ENCODE assay signal across 9 cellular contexts in the genomic region with DNA sequence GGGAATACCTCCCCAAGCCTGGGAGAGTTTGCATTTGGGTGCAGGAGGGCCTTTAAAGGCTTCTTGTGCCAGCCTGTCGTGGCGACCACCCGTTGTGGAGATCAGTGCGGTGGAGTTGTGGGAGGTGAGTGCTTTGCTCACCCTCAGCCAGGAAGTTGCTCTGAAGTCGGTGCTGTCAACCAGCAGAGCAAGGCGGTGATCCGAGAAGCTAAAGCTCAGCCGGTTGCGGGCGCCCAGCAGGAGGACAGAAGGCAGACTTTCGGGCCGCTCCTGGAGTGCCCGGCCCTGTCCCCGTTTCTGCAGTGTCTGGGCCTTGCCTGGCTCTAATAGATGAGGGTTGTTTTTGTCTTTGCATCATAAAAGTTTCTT. TPM values are rescaled to one million over a fixed set of nuclear protein-coding genes. Genes with fewer than 3 reads are reported as not detected.
A peak's percentile ranks its signal among the peaks of the same experiment; 100 is the strongest.
DNase-seq lines count a peak whose midpoint lies in the region; TF ChIP-seq lines count a peak whose summit lies in the region.
"Had no signal": no experiment of that assay in that cellular context is flagged by ENCODE, and none has a peak within 500 bp of the region (broad histone marks: within the 10 kb centered on the region; RNA-seq: fewer than 3 reads in every experiment).

No MANE protein-coding gene starts in this region.

- no peaks in the 10 kb centered on the region for H3K27me3 ChIP-seq in stomach

- TF ChIP-seq POLR2A in stomach (IDR thresholded peaks at IDR 0.05) = no peak

- H3K36me3 ChIP-seq in stomach = peaks cover 20 to 36% (median 33%) of the 10 kb centered on the region in 4 donors

- DNase-seq in stimulated activated CD4-positive, alpha-beta T cell treated with anti-CD3 and anti-CD28 coated beads, Interleukin-15, amount 100 ng/mL, for 24 hours = peak; percentile 41
- DNase-seq in stimulated activated CD4-positive, alpha-beta T cell treated with anti-CD3 and anti-CD28 coated beads, Interleukin-12 subunit alpha, Interleukin-12 subunit beta, amount 100 ng/mL, for 4 hours = no peak
- peak; percentile 20 for DNase-seq in activated T-helper 2 cell treated with anti-CD3 and anti-CD28 coated beads, Interferon-gamma antibody, Interleukin-2, Interleukin-4, amounts not matched to agents 10 μg/mL and 5 μg/mL and 100 μg/mL, durations not matched to agents 14 hours and 24 hours and 36 hours (ENCODE audit: low spot score)
- DNase-seq in stomach (peak; percentile 29), NCI-H526 treated with DMSO at 0.1 percent for 48 hours (lab: John Stamatoyannopoulos, UW) (no peak), cerebellum (ENCODE audit: low spot score) (no peak), foreskin melanocyte (no peak)

- H3K4me3 Mint-ChIP-seq in activated T-helper 2 cell treated with anti-CD3 and anti-CD28 coated beads, Interferon-gamma antibody, Interleukin-2, Interleukin-4, amounts not matched to agents 10 μg/mL and 5 μg/mL and 100 μg/mL, durations not matched to agents 14 hours and 24 hours and 36 hours (ENCODE audit: low read depth) = peak overlapping the region; percentile 92

- no peaks in the 10 kb centered on the region for H3K27me3 Mint-ChIP-seq in activated T-helper 2 cell treated with anti-CD3 and anti-CD28 coated beads, Interferon-gamma antibody, Interleukin-2, Interleukin-4, amounts not matched to agents 10 μg/mL and 5 μg/mL and 100 μg/mL, durations not matched to agents 14 hours and 24 hours and 36 hours (ENCODE audit: low read depth)

- peak overlapping the region in 4 of 5 donors; percentile 58 to 98 (median 82) for H3K27ac ChIP-seq in stomach

- H3K4me3 ChIP-seq in iPS-18c (ENCODE audit: insufficient read depth, low read depth, low read length) = peak overlapping the region; percentile 80
- H3K4me3 ChIP-seq in stomach = peak overlapping the region; percentile 79 to 97 (median 86)

- peaks cover 44% of the 10 kb centered on the region for H3K36me3 Mint-ChIP-seq in activated T-helper 2 cell treated with anti-CD3 and anti-CD28 coated beads, Interferon-gamma antibody, Interleukin-2, Interleukin-4, amounts not matched to agents 10 μg/mL and 5 μg/mL and 100 μg/mL, durations not matched to agents 14 hours and 24 hours and 36 hours (ENCODE audit: low read depth)

- H3K4me1 Mint-ChIP-seq in activated T-helper 2 cell treated with anti-CD3 and anti-CD28 coated beads, Interferon-gamma antibody, Interleukin-2, Interleukin-4, amounts not matched to agents 10 μg/mL and 5 μg/mL and 100 μg/mL, durations not matched to agents 14 hours and 24 hours and 36 hours (ENCODE audit: low read depth) = peaks cover 10% of the 10 kb centered on the region

- no peaks in the 10 kb centered on the region for H3K9me3 ChIP-seq in iPS-18c (ENCODE audit: control insufficient read depth, insufficient read depth, low read length)
- H3K9me3 ChIP-seq in stomach = no peaks in the 10 kb centered on the region

- TF ChIP-seq CTCF in stomach (IDR thresholded peaks at IDR 0.05) = no peak

- TF ChIP-seq EP300 in stomach (IDR thresholded peaks at IDR 0.05) = no peak

- intact Hi-C loops in activated T-helper 2 cell treated with anti-CD3 and anti-CD28 coated beads, Interferon-gamma antibody, Interleukin-2, Interleukin-4, amounts not matched to agents 10 μg/mL and 5 μg/mL and 100 μg/mL, durations not matched to agents 14 hours and 24 hours and 36 hours (cut with micrococcal nuclease) = no loop called here
- intact Hi-C loops in stomach (cut with DNase I; ENCODE audit: low total_unique reads) = no loop called here

- H3K27ac Mint-ChIP-seq in activated T-helper 2 cell treated with anti-CD3 and anti-CD28 coated beads, Interferon-gamma antibody, Interleukin-2, Interleukin-4, amounts not matched to agents 10 μg/mL and 5 μg/mL and 100 μg/mL, durations not matched to agents 14 hours and 24 hours and 36 hours = peak overlapping the region; percentile 87

- 0 to 5% (median 2%) methylated on average over 4 to 14 of the region's 14 CpGs for WGBS in stomach, 5 donors

- H3K4me1 ChIP-seq in stomach = peaks cover 30 to 55% (median 48%) of the 10 kb centered on the region in 4 donors

- H3K9me3 Mint-ChIP-seq in activated T-helper 2 cell treated with anti-CD3 and anti-CD28 coated beads, Interferon-gamma antibody, Interleukin-2, Interleukin-4, amounts not matched to agents 10 μg/mL and 5 μg/mL and 100 μg/mL, durations not matched to agents 14 hours and 24 hours and 36 hours = no peaks in the 10 kb centered on the region

RNA-seq across cellular contexts. Expression of a gene that starts 1.4 kb away (rescaled TPM):
- total RNA-seq in activated T-helper 2 cell treated with anti-CD3 and anti-CD28 coated beads, Interferon-gamma antibody, Interleukin-2, Interleukin-4, amounts not matched to agents 10 μg/mL and 5 μg/mL and 100 μg/mL, durations not matched to agents 14 hours and 24 hours and 36 hours = 264 and 265 TPM in 2 replicates
- total RNA-seq in stomach (10 to 100 TPM; 42.0 to 71.0 (median 48.0) TPM), cerebellum (62.0 TPM)
- polyA plus RNA-seq in stomach = 10 to 100 TPM; 42.2 to 48.2 (median 42.6) TPM

RNA-seq across cellular contexts. Expression of a gene that starts 22.6 kb away (rescaled TPM):
- 0.21 and 0.32 TPM in 2 replicates for total RNA-seq in activated T-helper 2 cell treated with anti-CD3 and anti-CD28 coated beads, Interferon-gamma antibody, Interleukin-2, Interleukin-4, amounts not matched to agents 10 μg/mL and 5 μg/mL and 100 μg/mL, durations not matched to agents 14 hours and 24 hours and 36 hours
- total RNA-seq in stomach = 10 to 100 TPM in 1 of 5 donors, 1 to 10 TPM in 4; 3.7 to 94.7 (median 6.7) TPM
- polyA plus RNA-seq in stomach = 1 to 10 TPM; 1.5 to 3.6 (median 2.5) TPM
- total RNA-seq in cerebellum = 8.8 TPM

RNA-seq across cellular contexts. Expression of a gene that starts 40.9 kb away (rescaled TPM):
- 64.1 and 72.9 TPM in 2 replicates for total RNA-seq in activated T-helper 2 cell treated with anti-CD3 and anti-CD28 coated beads, Interferon-gamma antibody, Interleukin-2, Interleukin-4, amounts not matched to agents 10 μg/mL and 5 μg/mL and 100 μg/mL, durations not matched to agents 14 hours and 24 hours and 36 hours
- 100 to 1,000 TPM in 1 of 5 donors, 10 to 100 TPM in 3, 1 to 10 TPM in 1; 9.3 to 441 (median 41.1) TPM for total RNA-seq in stomach
- 10 to 100 TPM; 65.6 to 74.5 (median 71.9) TPM for polyA plus RNA-seq in stomach
- total RNA-seq in cerebellum = 18.1 TPM

RNA-seq across cellular contexts. Expression of a gene that starts 40.9 kb away (rescaled TPM):
- total RNA-seq in activated T-helper 2 cell treated with anti-CD3 and anti-CD28 coated beads, Interferon-gamma antibody, Interleukin-2, Interleukin-4, amounts not matched to agents 10 μg/mL and 5 μg/mL and 100 μg/mL, durations not matched to agents 14 hours and 24 hours and 36 hours = 21.3 and 24.1 TPM in 2 replicates
- total RNA-seq in stomach = 10 to 100 TPM; 32.5 to 87.9 (median 42.0) TPM
- 10 to 100 TPM; 30.0 to 56.1 (median 30.4) TPM for polyA plus RNA-seq in stomach
- 18.4 TPM for total RNA-seq in cerebellum

RNA-seq across cellular contexts. Expression of a gene that starts 54.9 kb away (rescaled TPM):
- total RNA-seq in activated T-helper 2 cell treated with anti-CD3 and anti-CD28 coated beads, Interferon-gamma antibody, Interleukin-2, Interleukin-4, amounts not matched to agents 10 μg/mL and 5 μg/mL and 100 μg/mL, durations not matched to agents 14 hours and 24 hours and 36 hours = not detected in 2 replicates
- total RNA-seq in stomach (1 to 10 TPM in 1 of 5 donors, not detected in 4; 7.6 TPM), cerebellum (not detected)
- 1 to 10 TPM in 2 of 3 donors, under 1 TPM in 1; 0.70 to 6.4 (median 2.6) TPM for polyA plus RNA-seq in stomach
- total RNA-seq: dermis microvascular lymphatic vessel endothelial cell had no signal

Comparison
In these comparisons a context has a peak if more than half of its experiments do, and no peak if none do; other contexts are left out.
1. DNase-seq: peak in stimulated activated CD4-positive, alpha-beta T cell treated with anti-CD3 and anti-CD28 coated beads, Interleukin-15, amount 100 ng/mL, for 24 hours (single experiment), activated T-helper 2 cell treated with anti-CD3 and anti-CD28 coated beads, Interferon-gamma antibody, Interleukin-2, Interleukin-4, amounts not matched to agents 10 μg/mL and 5 μg/mL and 100 μg/mL, durations not matched to agents 14 hours and 24 hours and 36 hours (single experiment) and stomach (single experiment); none in stimulated activated CD4-positive, alpha-beta T cell treated with anti-CD3 and anti-CD28 coated beads, Interleukin-12 subunit alpha, Interleukin-12 subunit beta, amount 100 ng/mL, for 4 hours (single experiment), NCI-H526 treated with DMSO at 0.1 percent for 48 hours (single experiment), cerebellum (single experiment) and foreskin melanocyte (single experiment).